ENCODE assay signal across 8 cellular contexts in genomic region chr5:157607371-157608161, GRCh38. TPM values are rescaled to one million over a fixed set of nuclear protein-coding genes. Genes with fewer than 3 reads are reported as not detected.
DNase-seq lines count a peak whose midpoint lies in the region; ATAC-seq lines count a peak whose summit lies in the region.

No MANE protein-coding gene starts in this region.

- ATAC-seq in HG03139 (IDR thresholded peaks at IDR 0.05; ENCODE audit: unreplicated experiment) (peak; percentile 51), HG02798 (IDR thresholded peaks at IDR 0.05; ENCODE audit: poor library complexity, unreplicated experiment) (no peak)

- H3K27ac ChIP-seq in epithelial cell of prostate, result peak overlapping the region; percentile 98

- peak; percentile 77 for DNase-seq in Daoy (ENCODE audit: low read depth)
- DNase-seq in activated CD4-positive, alpha-beta T cell treated with anti-CD3 and anti-CD28 coated beads for 4 hours, result peak; percentile 68 to 74
- DNase-seq in epithelial cell of prostate (ENCODE audit: low read depth, low spot score), result peak; percentile 95
- DNase-seq in stimulated activated CD8-positive, alpha-beta memory T cell treated with anti-CD3 and anti-CD28 coated beads, Interleukin-4, amount 100 ng/mL, for 24 hours (ENCODE audit: low read depth), result peak; percentile 40
- DNase-seq in NCI-H82 (lab: John Stamatoyannopoulos, UW), result no peak
- DNase-seq in NCI-H526 (lab: John Stamatoyannopoulos, UW), result no peak

RNA-seq across cellular contexts. Expression of gene ADAM19, which starts 32.0 kb away (rescaled TPM):
- total RNA-seq in Daoy (2014; rRNA removed; shearing (Covaris generic)), result 28.9 and 30.8 TPM in 2 replicates

RNA-seq across cellular contexts. Expression of gene SOX30, which starts 44.7 kb away (rescaled TPM):
- 0.11 TPM in 1 of 2 replicates, not detected in the other for total RNA-seq in Daoy (2014; rRNA removed; shearing (Covaris generic))

Comparison
In these comparisons a context has a peak if more than half of its experiments do, and no peak if none do; other contexts are left out.
1. DNase-seq: peak in Daoy (single experiment), activated CD4-positive, alpha-beta T cell treated with anti-CD3 and anti-CD28 coated beads for 4 hours (2 of 2), epithelial cell of prostate (single experiment) and stimulated activated CD8-positive, alpha-beta memory T cell treated with anti-CD3 and anti-CD28 coated beads, Interleukin-4, amount 100 ng/mL, for 24 hours (single experiment); none in NCI-H82 (single experiment) and NCI-H526 (0 of 2).